In genomic region chr16:31073073-31073822, GRCh38 we compare ENCODE assay signal across 8 cellular contexts. TPM values are rescaled to one million over a fixed set of nuclear protein-coding genes. Genes with fewer than 3 reads are reported as not detected.
DNase-seq lines count a peak whose midpoint lies in the region; ATAC-seq, FAIRE-seq and TF ChIP-seq lines count a peak whose summit lies in the region.

No MANE protein-coding gene starts in this region.

- no peak for TF ChIP-seq POLR2A in GM18505 (IDR thresholded peaks at IDR 0.05; ENCODE audit: borderline replicate concordance, extremely low read depth, insufficient read depth, insufficient read length)
- no peak for TF ChIP-seq POLR2A in vagina (IDR thresholded peaks at IDR 0.05)

- DNase-seq in NCI-H1694 (lab: John Stamatoyannopoulos, UW) = peak; percentile 79
- peak; percentile 84 for DNase-seq in T-helper 22 cell (ENCODE audit: low read depth)
- DNase-seq in astrocyte (ENCODE audit: low read depth) = peak; percentile 89
- DNase-seq in hepatic stellate cell (ENCODE audit: low spot score) = peak; percentile 96
- DNase-seq in renal cortical epithelial cell (ENCODE audit: low read depth) = peak; percentile 78
- no peak for DNase-seq in vagina (ENCODE audit: extremely low spot score in 2 of 2)

- peak overlapping the region; percentile 92 for H3K27ac ChIP-seq in astrocyte (ENCODE audit: low read depth, low read length)
- peak overlapping the region; percentile 94 for H3K27ac ChIP-seq in vagina

- H3K4me1 ChIP-seq in astrocyte (ENCODE audit: insufficient read depth, low read length) (peaks cover 15% of the 10 kb centered on the region), vagina (peaks cover 31% of the 10 kb centered on the region)

- no peaks in the 10 kb centered on the region for H3K9me3 Mint-ChIP-seq in astrocyte (ENCODE audit: unreplicated experiment)

- TF ChIP-seq CTCF in astrocyte (IDR thresholded peaks at IDR 0.05; ENCODE audit: insufficient read depth, low read depth, low read length) (no peak), vagina (IDR thresholded peaks at IDR 0.05) (no peak)

- peak overlapping the region; percentile 97 for H3K27ac Mint-ChIP-seq in astrocyte (ENCODE audit: unreplicated experiment)

- H3K36me3 ChIP-seq in astrocyte (ENCODE audit: insufficient read depth, low read length) (no peaks in the 10 kb centered on the region), vagina (peaks cover 0 to 20% of the 10 kb centered on the region in 2 donors)

- no peaks in the 10 kb centered on the region for H3K27me3 ChIP-seq in astrocyte (ENCODE audit: insufficient read depth, low read length)
- H3K27me3 ChIP-seq in vagina = no peaks in the 10 kb centered on the region

- no peaks in the 10 kb centered on the region for H3K27me3 Mint-ChIP-seq in astrocyte (ENCODE audit: low read depth, unreplicated experiment)

- H3K79me2 ChIP-seq in astrocyte (ENCODE audit: insufficient read depth, low read length) = peaks cover 89% of the 10 kb centered on the region

- H3K4me2 ChIP-seq in astrocyte (ENCODE audit: low read length) = peak overlapping the region; percentile 99

- ATAC-seq in GM18505 (IDR thresholded peaks at IDR 0.05; ENCODE audit: unreplicated experiment) = peak; percentile 51
- peak; percentile 44 for ATAC-seq in HG02870 (IDR thresholded peaks at IDR 0.05; ENCODE audit: unreplicated experiment)

- H3K4me1 Mint-ChIP-seq in astrocyte (ENCODE audit: low read depth, unreplicated experiment) = peaks cover 8% of the 10 kb centered on the region

- H3K4me3 ChIP-seq in astrocyte (ENCODE audit: insufficient read depth, low read depth, low read length) (peak overlapping the region; percentile 99), vagina (peak overlapping the region; percentile 65 to 97)

- H4K20me1 ChIP-seq in astrocyte (ENCODE audit: insufficient read depth, low read length) = peaks cover 30% of the 10 kb centered on the region

- peak overlapping the region; percentile 70 for H2AFZ ChIP-seq in astrocyte (ENCODE audit: low read depth, low read length)

- FAIRE-seq in astrocyte (lab: Jason Lieb, UNC) = no peak

- peaks cover 7% of the 10 kb centered on the region for H3K36me3 Mint-ChIP-seq in astrocyte (ENCODE audit: low read depth, unreplicated experiment)

- H3K9me3 ChIP-seq in astrocyte (ENCODE audit: insufficient read depth, low read depth, low read length) = no peaks in the 10 kb centered on the region
- no peaks in the 10 kb centered on the region for H3K9me3 ChIP-seq in vagina

- peak overlapping the region; percentile 99 for H3K4me3 Mint-ChIP-seq in astrocyte (ENCODE audit: unreplicated experiment)

- intact Hi-C loops in vagina (cut with DNase I) = loop anchor here (10.0 kb wide), 1 partner anchor 88 kb away; the partner anchor contains the start of gene HSD3B7

- peak overlapping the region; percentile 95 for H3K9ac ChIP-seq in astrocyte (ENCODE audit: low read length)

RNA-seq across cellular contexts. Expression of gene ZNF668, which starts 0.8 kb away (rescaled TPM):
- total RNA-seq in astrocyte (18.6 and 21.6 TPM in 2 replicates), renal cortical epithelial cell (7.7 and 9.0 TPM in 2 replicates), vagina (5.4 TPM)

RNA-seq across cellular contexts. Expression of gene ZNF646, which starts 1.0 kb away (rescaled TPM):
- 16.5 and 17.2 TPM in 2 replicates for total RNA-seq in astrocyte
- total RNA-seq in renal cortical epithelial cell = 6.6 and 22.4 TPM in 2 replicates
- 10.6 TPM for total RNA-seq in vagina

RNA-seq across cellular contexts. Expression of gene PRSS53, which starts 15.5 kb away (rescaled TPM):
- 3.4 and 7.1 TPM in 2 replicates for total RNA-seq in astrocyte
- 0.52 and 1.9 TPM in 2 replicates for total RNA-seq in renal cortical epithelial cell
- total RNA-seq in vagina = 2.0 TPM

RNA-seq across cellular contexts. Expression of gene VKORC1, which starts 21.3 kb away (rescaled TPM):
- total RNA-seq in astrocyte (133 and 156 TPM in 2 replicates), renal cortical epithelial cell (89.1 and 128 TPM in 2 replicates), vagina (123 TPM)

RNA-seq across cellular contexts. Expression of gene BCKDK, which starts 34.9 kb away (rescaled TPM):
- 44.9 and 47.7 TPM in 2 replicates for total RNA-seq in astrocyte
- 13.9 and 44.5 TPM in 2 replicates for total RNA-seq in renal cortical epithelial cell
- total RNA-seq in vagina = 48.9 TPM

Comparison
In these comparisons a context has a peak if more than half of its experiments do, and no peak if none do; other contexts are left out.
1. DNase-seq: peak in NCI-H1694 (single experiment), T-helper 22 cell (single experiment), astrocyte (single experiment), hepatic stellate cell (single experiment) and renal cortical epithelial cell (single experiment); none in vagina (0 of 2).